In genomic region chr12:44367916-44368315, GRCh38 we compare ENCODE assay signal across 29 cellular contexts.
"Had no signal": no experiment of that assay in that cellular context is flagged by ENCODE, and none has a peak within 500 bp of the region (broad histone marks: within the 10 kb centered on the region; RNA-seq: fewer than 3 reads in every experiment).

No MANE protein-coding gene starts in this region.

- H3K4me3 ChIP-seq: neural progenitor cell, ovary, psoas muscle, right lobe of liver, sigmoid colon, smooth muscle cell, spleen, stomach, tibial artery, transverse colon, upper lobe of right lung, uterus had no signal

- H3K36me3 ChIP-seq: neural progenitor cell, ovary, right lobe of liver, sigmoid colon, spleen, stomach, tibial artery, transverse colon, upper lobe of right lung, uterus had no signal

- H3K27me3 ChIP-seq: neural progenitor cell, ovary, right lobe of liver, sigmoid colon, spleen, stomach, tibial artery, transverse colon, upper lobe of right lung, uterus had no signal

- DNase-seq: naive B cell; naive thymus-derived CD8-positive, alpha-beta T cell; occipital lobe; ovary; posterior cingulate gyrus; psoas muscle; right cardiac atrium; right lobe of liver; sigmoid colon; spleen; stimulated activated CD4-positive, alpha-beta T cell treated with anti-CD3 and anti-CD28 coated beads, Interleukin-12 subunit alpha, Interleukin-12 subunit beta, amount 100 ng/mL, for 4 hours; stimulated activated CD4-positive, alpha-beta T cell treated with anti-CD3 and anti-CD28 coated beads, Interleukin-1b, Interleukin-23, amount 100 ng/mL, for 48 hours; stimulated activated CD4-positive, alpha-beta T cell treated with anti-CD3 and anti-CD28 coated beads, Interleukin-4, amount 100 ng/mL, for 1 hour; stimulated activated CD4-positive, alpha-beta T cell treated with anti-CD3 and anti-CD28 coated beads, Interleukin-4, amount 100 ng/mL, for 4 hours; stimulated activated CD8-positive, alpha-beta memory T cell treated with anti-CD3 and anti-CD28 coated beads, Interleukin-4, amount 100 ng/mL, for 48 hours; stimulated activated naive CD4-positive, alpha-beta T cell treated with Interleukin-2 at 50 U/mL for 16 hours; stomach; tibial artery; transverse colon; upper lobe of right lung; uterus had no signal

- H3K27me3 Mint-ChIP-seq: naive B cell; naive thymus-derived CD8-positive, alpha-beta T cell; natural killer cell treated with Interleukin-12 subunit alpha and Interleukin-12 subunit beta and Interleukin-15 and Interleukin-18, amount 100 ng/mL, for 72 hours; progenitor cell of endocrine pancreas; stimulated activated memory B cell treated with anti-CD40 and anti-IgM and Interleukin-4, amounts not matched to agents 10 μg/mL and 1 μg/mL and 100 μg/mL, for 72 hours; stimulated activated naive CD8-positive, alpha-beta T cell treated with anti-CD3 and anti-CD28 coated beads, Interleukin-15, Interleukin-2, amounts not matched to agents 100 ng/mL and 50 ng/mL, for 24 hours; type B pancreatic cell had no signal

- H3K4me3 Mint-ChIP-seq: naive B cell; naive thymus-derived CD8-positive, alpha-beta T cell; natural killer cell treated with Interleukin-12 subunit alpha and Interleukin-12 subunit beta and Interleukin-15 and Interleukin-18, amount 100 ng/mL, for 72 hours; neural progenitor cell; stimulated activated memory B cell treated with anti-CD40 and anti-IgM and Interleukin-4, amounts not matched to agents 10 μg/mL and 1 μg/mL and 100 μg/mL, for 72 hours; stimulated activated naive CD8-positive, alpha-beta T cell treated with anti-CD3 and anti-CD28 coated beads, Interleukin-15, Interleukin-2, amounts not matched to agents 100 ng/mL and 50 ng/mL, for 24 hours; type B pancreatic cell had no signal

- H3K9me3 Mint-ChIP-seq: naive thymus-derived CD8-positive, alpha-beta T cell; neural progenitor cell; stimulated activated naive CD8-positive, alpha-beta T cell treated with anti-CD3 and anti-CD28 coated beads, Interleukin-15, Interleukin-2, amounts not matched to agents 100 ng/mL and 50 ng/mL, for 24 hours; type B pancreatic cell had no signal

- H3K27ac Mint-ChIP-seq: naive B cell; naive thymus-derived CD8-positive, alpha-beta T cell; natural killer cell treated with Interleukin-12 subunit alpha and Interleukin-12 subunit beta and Interleukin-15 and Interleukin-18, amount 100 ng/mL, for 72 hours; neural progenitor cell; progenitor cell of endocrine pancreas; stimulated activated memory B cell treated with anti-CD40 and anti-IgM and Interleukin-4, amounts not matched to agents 10 μg/mL and 1 μg/mL and 100 μg/mL, for 72 hours; stimulated activated naive CD8-positive, alpha-beta T cell treated with anti-CD3 and anti-CD28 coated beads, Interleukin-15, Interleukin-2, amounts not matched to agents 100 ng/mL and 50 ng/mL, for 24 hours; type B pancreatic cell had no signal

- H3K36me3 Mint-ChIP-seq: naive B cell; naive thymus-derived CD8-positive, alpha-beta T cell; natural killer cell treated with Interleukin-12 subunit alpha and Interleukin-12 subunit beta and Interleukin-15 and Interleukin-18, amount 100 ng/mL, for 72 hours; neural progenitor cell; stimulated activated memory B cell treated with anti-CD40 and anti-IgM and Interleukin-4, amounts not matched to agents 10 μg/mL and 1 μg/mL and 100 μg/mL, for 72 hours; type B pancreatic cell had no signal

- H3K4me1 Mint-ChIP-seq: naive B cell; naive thymus-derived CD8-positive, alpha-beta T cell had no signal

- ATAC-seq: naive thymus-derived CD8-positive, alpha-beta T cell; natural killer cell treated with Interleukin-12 subunit alpha and Interleukin-12 subunit beta and Interleukin-15 and Interleukin-18, amount 100 ng/mL, for 72 hours; psoas muscle; right cardiac atrium; right lobe of liver; stimulated activated memory B cell treated with anti-CD40 and anti-IgM and Interleukin-4, amounts not matched to agents 10 μg/mL and 1 μg/mL and 100 μg/mL, for 72 hours; upper lobe of right lung had no signal

- H3K4me1 ChIP-seq: neural progenitor cell, parathyroid adenoma, psoas muscle, right lobe of liver, sigmoid colon, spleen, stomach, transverse colon, upper lobe of right lung, uterus had no signal

- H3K9me3 ChIP-seq: ovary, psoas muscle, right lobe of liver, sigmoid colon, spleen, stomach, tibial artery, transverse colon, upper lobe of right lung, uterus had no signal

- H3K27ac ChIP-seq: neural progenitor cell, ovary, parathyroid adenoma, psoas muscle, right lobe of liver, sigmoid colon, spleen, stomach, tibial artery, transverse colon, upper lobe of right lung, uterus had no signal
